Comparison of ENCODE assay signal across 18 cellular contexts in genomic region chr6:19849736-19850135, GRCh38. TPM values are rescaled to one million over a fixed set of nuclear protein-coding genes. Genes with fewer than 3 reads are reported as not detected.
"Had no signal": no experiment of that assay in that cellular context is flagged by ENCODE, and none has a peak within 500 bp of the region (broad histone marks: within the 10 kb centered on the region; RNA-seq: fewer than 3 reads in every experiment).

No MANE protein-coding gene starts in this region.

- H3K27ac Mint-ChIP-seq: activated CD8-positive, alpha-beta memory T cell treated with anti-CD3 and anti-CD28 coated beads, Interleukin-2, amount 10 ng/mL, durations not matched to agents 7 days and 5 days; activated naive CD4-positive, alpha-beta T cell treated with anti-CD3 and anti-CD28 coated beads, Interleukin-2, amount 50 U/mL, for 24 hours; activated T-cell treated with anti-CD3 and anti-CD28 coated beads, Interleukin-2, amount 50 U/mL, for 24 hours; immature natural killer cell; nephron progenitor cell; stimulated activated naive CD8-positive, alpha-beta T cell treated with anti-CD3 and anti-CD28 coated beads, Interleukin-15, Interleukin-2, amounts not matched to agents 100 ng/mL and 50 ng/mL, for 24 hours had no signal

- H3K36me3 Mint-ChIP-seq: activated CD8-positive, alpha-beta memory T cell treated with anti-CD3 and anti-CD28 coated beads, Interleukin-2, amount 10 ng/mL, durations not matched to agents 7 days and 5 days; activated naive CD4-positive, alpha-beta T cell treated with anti-CD3 and anti-CD28 coated beads, Interleukin-2, amount 50 U/mL, for 24 hours; immature natural killer cell had no signal

- H3K4me1 Mint-ChIP-seq: activated CD8-positive, alpha-beta memory T cell treated with anti-CD3 and anti-CD28 coated beads, Interleukin-2, amount 10 ng/mL, durations not matched to agents 7 days and 5 days; activated naive CD4-positive, alpha-beta T cell treated with anti-CD3 and anti-CD28 coated beads, Interleukin-2, amount 50 U/mL, for 24 hours; immature natural killer cell had no signal

- H3K4me3 ChIP-seq: dorsolateral prefrontal cortex, tibial nerve, vagina had no signal

- H3K4me3 Mint-ChIP-seq: activated CD8-positive, alpha-beta memory T cell treated with anti-CD3 and anti-CD28 coated beads, Interleukin-2, amount 10 ng/mL, durations not matched to agents 7 days and 5 days; activated naive CD4-positive, alpha-beta T cell treated with anti-CD3 and anti-CD28 coated beads, Interleukin-2, amount 50 U/mL, for 24 hours; activated T-cell treated with anti-CD3 and anti-CD28 coated beads, Interleukin-2, amount 50 U/mL, for 24 hours; immature natural killer cell; nephron progenitor cell; stimulated activated naive CD8-positive, alpha-beta T cell treated with anti-CD3 and anti-CD28 coated beads, Interleukin-15, Interleukin-2, amounts not matched to agents 100 ng/mL and 50 ng/mL, for 24 hours had no signal

- H3K9me3 Mint-ChIP-seq: activated naive CD4-positive, alpha-beta T cell treated with anti-CD3 and anti-CD28 coated beads, Interleukin-2, amount 50 U/mL, for 24 hours; activated T-cell treated with anti-CD3 and anti-CD28 coated beads, Interleukin-2, amount 50 U/mL, for 24 hours had no signal

- H3K27ac ChIP-seq: brain microvascular endothelial cell, vagina had no signal

- H3K27me3 ChIP-seq: brain microvascular endothelial cell, tibial nerve, vagina had no signal

- ATAC-seq: activated CD4-positive, CD25-positive, alpha-beta regulatory T cell treated with anti-CD3 and anti-CD28 coated beads, Interleukin-2, amount 50 U/mL, for 24 hours; activated CD8-positive, alpha-beta memory T cell treated with anti-CD3 and anti-CD28 coated beads, Interleukin-2, amount 10 ng/mL, durations not matched to agents 7 days and 5 days; left lobe of liver had no signal

- H3K27me3 Mint-ChIP-seq: activated CD8-positive, alpha-beta memory T cell treated with anti-CD3 and anti-CD28 coated beads, Interleukin-2, amount 10 ng/mL, durations not matched to agents 7 days and 5 days had no signal

- H3K9me3 ChIP-seq: tibial nerve, vagina had no signal

- H3K36me3 ChIP-seq: brain microvascular endothelial cell, vagina had no signal

- DNase-seq: activated CD4-positive, alpha-beta T cell treated with anti-CD3 and anti-CD28 coated beads, Interleukin-2, amount 50 U/mL, for 4 hours; activated CD8-positive, alpha-beta memory T cell treated with anti-CD3 and anti-CD28 coated beads, Interleukin-2, amount 10 ng/mL, durations not matched to agents 7 days and 5 days; activated effector memory CD4-positive, alpha-beta T cell treated with Interleukin-2 at 50 U/mL for 16 hours; activated T-cell treated with anti-CD3 and anti-CD28 coated beads, Interleukin-2, amount 50 U/mL, for 24 hours; brain microvascular endothelial cell; cerebellar nuclear complex; dorsolateral prefrontal cortex; glutamatergic neuron; immature natural killer cell; nephron progenitor cell; stimulated activated CD4-positive, alpha-beta T cell treated with anti-CD3 and anti-CD28 coated beads, Interleukin-4, amount 100 ng/mL, for 24 hours; T-helper 2 cell had no signal

RNA-seq across cellular contexts. Expression of gene ID4, which starts 12.6 kb away (rescaled TPM):
- total RNA-seq: activated CD8-positive, alpha-beta memory T cell treated with anti-CD3 and anti-CD28 coated beads, Interleukin-2, amount 10 ng/mL, durations not matched to agents 7 days and 5 days had no signal
- polyA plus RNA-seq: immature natural killer cell had no signal
